Comparison of ENCODE assay signal across 20 cellular contexts in genomic region chr4:156800463-156800862, GRCh38.
DNase-seq lines count a peak whose midpoint lies in the region; ATAC-seq, FAIRE-seq and TF ChIP-seq lines count a peak whose summit lies in the region.
"Had no signal": no experiment of that assay in that cellular context is flagged by ENCODE, and none has a peak within 500 bp of the region (broad histone marks: within the 10 kb centered on the region; RNA-seq: fewer than 3 reads in every experiment).

No MANE protein-coding gene starts in this region.

- BruUV-seq in MCF 10A (replicated peaks; lab: Mats Ljungman, UMichigan) (no TSS peak), mammary epithelial cell (replicated peaks; lab: Mats Ljungman, UMichigan) (no TSS peak)

- ATAC-seq in HG03378 (IDR thresholded peaks at IDR 0.05; ENCODE audit: unreplicated experiment): peak; percentile 58
- no peak for ATAC-seq in HG03521 (IDR thresholded peaks at IDR 0.05; ENCODE audit: unreplicated experiment)
- ATAC-seq: A549, sciatic nerve had no signal

- CTCF ChIA-PET in MCF 10A (lab: Yijun Ruan, JAX): interaction anchor here (0.6 to 2.2 kb wide), 5 partner anchors 18 to 245 kb away, joined by 3 to 11 read pairs (median 4); no protein-coding TSS in a partner anchor
- CTCF ChIA-PET in mammary epithelial cell (lab: Charles Lee; ENCODE audit: low non-redundant PET): no interaction called here

- no peak overlapping the region for H3K9ac ChIP-seq in mammary epithelial cell (ENCODE audit: insufficient read depth, low read length)

- no peak for FAIRE-seq in HTR-8/SVneo (lab: Jason Lieb, UNC)
- FAIRE-seq: A549, urothelium cell line had no signal

- H3K36me3 Mint-ChIP-seq in MCF 10A (ENCODE audit: insufficient read depth, unreplicated experiment) (no peaks in the 10 kb centered on the region), endothelial cell (ENCODE audit: low read depth, unreplicated experiment) (no peaks in the 10 kb centered on the region)
- H3K36me3 Mint-ChIP-seq: CD4-positive, CD25-positive, alpha-beta regulatory T cell had no signal

- dilution Hi-C loops in mammary epithelial cell (cut with HindIII; ENCODE audit: low sequenced_read_pairs): no loop called here

- H3K9me3 Mint-ChIP-seq in MCF 10A (ENCODE audit: unreplicated experiment) (no peaks in the 10 kb centered on the region), endothelial cell (ENCODE audit: unreplicated experiment) (no peaks in the 10 kb centered on the region)

- DNase-seq in MCF 10A (ENCODE audit: unreplicated experiment) (no peak), mammary epithelial cell (no peak), endothelial cell (ENCODE audit: low spot score) (no peak), RPMI8226 (no peak), NCI-H446 treated with DMSO at 0.1 percent for 48 hours (lab: John Stamatoyannopoulos, UW) (no peak), HTR-8/SVneo (ENCODE audit: insufficient read length, low spot score) (no peak)
- DNase-seq: activated effector memory CD4-positive, alpha-beta T cell treated with anti-CD3 and anti-CD28 coated beads, Interleukin-2, amount 50 U/mL, for 16 hours; CD4-positive, CD25-positive, alpha-beta regulatory T cell; cerebellar nuclear complex; DMS79; NCI-H1436 treated with DMSO at 0.1 percent for 48 hours; NCI-H2227 treated with DMSO at 0.1 percent for 48 hours; ovary; stimulated activated CD4-positive, alpha-beta T cell treated with anti-CD3 and anti-CD28 coated beads, Interleukin-2, amount 100 ng/mL, for 24 hours had no signal

- POLR2A ChIA-PET in MCF 10A (lab: Yijun Ruan, JAX): interaction anchor here (0.6 to 6.8 kb wide), 14 partner anchors 10 to 1205 kb away, joined by 3 to 91 read pairs (median 5); partner anchors contain the start of gene PDGFC

- H3K4me3 Mint-ChIP-seq in MCF 10A (ENCODE audit: unreplicated experiment): no peak overlapping the region
- no peak overlapping the region for H3K4me3 Mint-ChIP-seq in endothelial cell (ENCODE audit: unreplicated experiment)
- H3K4me3 Mint-ChIP-seq: CD4-positive, CD25-positive, alpha-beta regulatory T cell had no signal

- peaks cover 39% of the 10 kb centered on the region for H3K4me1 Mint-ChIP-seq in MCF 10A (ENCODE audit: insufficient read depth, unreplicated experiment)
- H3K4me1 Mint-ChIP-seq in endothelial cell (ENCODE audit: unreplicated experiment): peaks cover 7% of the 10 kb centered on the region
- H3K4me1 Mint-ChIP-seq: CD4-positive, CD25-positive, alpha-beta regulatory T cell had no signal

- in situ Hi-C loops in mammary epithelial cell (cut with MboI; ENCODE audit: low sequenced_read_pairs in 2 of 2): no loop called here

- H3K27me3 Mint-ChIP-seq in MCF 10A (ENCODE audit: insufficient read depth, unreplicated experiment) (no peaks in the 10 kb centered on the region), endothelial cell (ENCODE audit: unreplicated experiment) (no peaks in the 10 kb centered on the region)
- H3K27me3 Mint-ChIP-seq: CD4-positive, CD25-positive, alpha-beta regulatory T cell had no signal

- TF ChIP-seq CTCF in MCF 10A (IDR thresholded peaks at IDR 0.05; ENCODE audit: unreplicated experiment): peak; percentile 17
- peak in 1 of 2 donors; percentile 24 for TF ChIP-seq CTCF in mammary epithelial cell (conservative IDR thresholded peaks at IDR 0.05 in 1 of 2, IDR thresholded peaks at IDR 0.05 in 1 of 2; ENCODE audit: extremely low read depth in 1 of 2, insufficient read depth in 1 of 2, low read depth in 1 of 2, low read length in 2 of 2)
- TF ChIP-seq CTCF in endothelial cell (IDR thresholded peaks at IDR 0.05; ENCODE audit: unreplicated experiment): peak; percentile 54

- H3K4me3 ChIP-seq in mammary epithelial cell (replicated peaks in 1 of 3; ENCODE audit: insufficient read depth in 1 of 3, low read depth in 2 of 3, low read length in 3 of 3): no peak overlapping the region
- H3K4me3 ChIP-seq: A549, ovary, SK-N-MC had no signal

- H3K27ac Mint-ChIP-seq in MCF 10A (ENCODE audit: low read depth, unreplicated experiment) (no peak overlapping the region), endothelial cell (ENCODE audit: unreplicated experiment) (no peak overlapping the region)
- H3K27ac Mint-ChIP-seq: CD4-positive, CD25-positive, alpha-beta regulatory T cell had no signal

- no peak overlapping the region for H3K27ac ChIP-seq in mammary epithelial cell (ENCODE audit: insufficient read depth, low read depth, low read length)
- H3K27ac ChIP-seq: A549, ovary, SK-N-MC had no signal

- H2AFZ ChIP-seq in mammary epithelial cell (ENCODE audit: low read depth, low read length): no peak overlapping the region

- H3K36me3 ChIP-seq in mammary epithelial cell (ENCODE audit: insufficient read depth, low read length): no peaks in the 10 kb centered on the region
- H3K36me3 ChIP-seq: ovary had no signal

- H4K20me1 ChIP-seq in mammary epithelial cell (ENCODE audit: insufficient read depth, low read length): no peaks in the 10 kb centered on the region

- 94% methylated on average over 1 of the region's 1 CpG for WGBS in mammary epithelial cell (ENCODE audit: low coverage, missing lambda C conversion rate)

- no peaks in the 10 kb centered on the region for H3K27me3 ChIP-seq in mammary epithelial cell (ENCODE audit: insufficient read depth, low read length)
- H3K27me3 ChIP-seq: ovary had no signal

- H3K4me1 ChIP-seq in mammary epithelial cell (ENCODE audit: insufficient read depth, low read length): peaks cover 36% of the 10 kb centered on the region
- H3K4me1 ChIP-seq: A549 had no signal

- peaks cover 9% of the 10 kb centered on the region for H3K79me2 ChIP-seq in mammary epithelial cell (ENCODE audit: insufficient read depth, low read length)

- intact Hi-C loops in MCF 10A (cut with micrococcal nuclease) (no loop called here), mammary epithelial cell (cut with micrococcal nuclease) (no loop called here)

- no peaks in the 10 kb centered on the region for H3K9me3 ChIP-seq in mammary epithelial cell (replicated peaks; ENCODE audit: insufficient read depth, low read length)
- H3K9me3 ChIP-seq: A549, ovary had no signal

- H3K4me2 ChIP-seq in mammary epithelial cell (ENCODE audit: insufficient read depth, low read depth, low read length): no peak overlapping the region
- H3K4me2 ChIP-seq: A549 had no signal
